8 cellular contexts compared by ENCODE assay signal in genomic region chr15:41936649-41937567, GRCh38. TPM values are rescaled to one million over a fixed set of nuclear protein-coding genes. Genes with fewer than 3 reads are reported as not detected.
A peak's percentile ranks its signal among the peaks of the same experiment; 100 is the strongest.
DNase-seq lines count a peak whose midpoint lies in the region; ATAC-seq and TF ChIP-seq lines count a peak whose summit lies in the region.

No MANE protein-coding gene starts in this region.

- no peaks in the 10 kb centered on the region for H3K27me3 ChIP-seq in BLaER1 treated with 17β-estradiol and CSF1 and Interleukin-3, amounts not matched to agents 10 nM and 100 nM

- no peak overlapping the region for H3K4me3 ChIP-seq in BLaER1 treated with 17β-estradiol and CSF1 and Interleukin-3, amounts not matched to agents 10 nM and 100 nM
- H3K4me3 ChIP-seq in mucosa of descending colon: no peak overlapping the region

- in situ Hi-C loops in G401 (cut with HindIII; ENCODE audit: low sequenced_read_pairs): no loop called here

- H3K9me3 Mint-ChIP-seq in T-cell: no peaks in the 10 kb centered on the region

- H3K4me3 Mint-ChIP-seq in T-cell: peak overlapping the region; percentile 58 to 82 (median 77)

- H3K36me3 Mint-ChIP-seq in T-cell: peaks cover 7% of the 10 kb centered on the region

- no peaks in the 10 kb centered on the region for H3K27me3 Mint-ChIP-seq in T-cell

- CTCF ChIA-PET in T-cell (lab: Charles Lee): interaction anchor here in 1 of 2 donors (0.5 to 3.7 kb wide), 14 partner anchors 13 to 335 kb away, joined by 3 to 48 read pairs (median 4); partner anchors contain the start of genes EHD4 and MAPKBP1

- peak overlapping the region; percentile 98 to 100 for H3K27ac Mint-ChIP-seq in T-cell

- H3K4me1 ChIP-seq in BLaER1 treated with 17β-estradiol and CSF1 and Interleukin-3, amounts not matched to agents 10 nM and 100 nM: peaks cover 64 to 89% (median 77%) of the 10 kb centered on the region in 10 experiments
- peaks cover 26% of the 10 kb centered on the region for H3K4me1 ChIP-seq in mucosa of descending colon (ENCODE audit: low read depth)

- intact Hi-C loops in mucosa of descending colon (cut with DNase I, micrococcal nuclease): no loop called here

- H3K4me1 Mint-ChIP-seq in T-cell: peaks cover 62 to 75% (median 71%) of the 10 kb centered on the region in 3 donors

- H3K9me3 ChIP-seq in BLaER1 treated with 17β-estradiol and CSF1 and Interleukin-3, amounts not matched to agents 10 nM and 100 nM (replicated peaks in 1 of 11): no peaks in the 10 kb centered on the region
- H3K9me3 ChIP-seq in mucosa of descending colon: no peaks in the 10 kb centered on the region

- DNase-seq in T-cell (peak; percentile 58 to 85 (median 76)), mucosa of descending colon (peak in 2 of 3 donors; percentile 37 to 73), G401 (ENCODE audit: low spot score) (no peak), COR-L47 (lab: John Stamatoyannopoulos, UW) (no peak), HPDE6-E6E7 (ENCODE audit: extremely low spot score) (no peak)
- DNase-seq in activated naive CD4-positive, alpha-beta T cell treated with anti-CD3 and anti-CD28 coated beads, Interleukin-2, amount 50 U/mL, for 16 hours: peak; percentile 80
- peak; percentile 83 for DNase-seq in stimulated activated naive CD4-positive, alpha-beta T cell treated with Interleukin-2 at 50 U/mL for 16 hours (lab: John Stamatoyannopoulos, UW)

- POLR2A ChIA-PET in T-cell (lab: Charles Lee): interaction anchor here (0.6 to 4.6 kb wide), 7 partner anchors 16 to 393 kb away, joined by 3 to 47 read pairs (median 3); partner anchors contain the start of genes EHD4 (in 1 of the 2), MAPKBP1 (in 1 of the 2) and RPAP1 (in 1 of the 2)

- H4K20me1 ChIP-seq in BLaER1 treated with 17β-estradiol and CSF1 and Interleukin-3, amounts not matched to agents 10 nM and 100 nM: peaks cover 0 to 59% (median 4%) of the 10 kb centered on the region in 11 experiments; a peak in 7 of 22 replicates

- peaks cover 5 to 48% (median 16%) of the 10 kb centered on the region in 11 experiments; a peak in 16 of 22 replicates for H3K36me3 ChIP-seq in BLaER1 treated with 17β-estradiol and CSF1 and Interleukin-3, amounts not matched to agents 10 nM and 100 nM
- no peaks in the 10 kb centered on the region for H3K36me3 ChIP-seq in mucosa of descending colon (ENCODE audit: low read depth)

- H3K27ac ChIP-seq in BLaER1 treated with 17β-estradiol and CSF1 and Interleukin-3, amounts not matched to agents 10 nM and 100 nM: peak overlapping the region in 9 of 11 experiments; percentile 1 to 44 (median 36); a peak in 14 of 22 replicates

- peak overlapping the region; percentile 46 to 89 (median 53) for H3K4me2 ChIP-seq in BLaER1 treated with 17β-estradiol and CSF1 and Interleukin-3, amounts not matched to agents 10 nM and 100 nM

- no peak for TF ChIP-seq CTCF in mucosa of descending colon (IDR thresholded peaks at IDR 0.05)

- H3K9ac ChIP-seq in BLaER1 treated with 17β-estradiol and CSF1 and Interleukin-3, amounts not matched to agents 10 nM and 100 nM: peak overlapping the region in 2 of 11 experiments; percentile 9 to 29; a peak in 4 of 22 replicates

- peak; percentile 84 to 88 (median 88) for ATAC-seq in T-cell (replicated peaks in 1 of 4)
- ATAC-seq in mucosa of descending colon: peak; percentile 53

RNA-seq across cellular contexts. Expression of gene EHD4, which starts 35.4 kb away (rescaled TPM):
- total RNA-seq in T-cell (10 to 100 TPM; 11.7 to 46.8 (median 16.8) TPM), mucosa of descending colon (10 to 100 TPM; 26.4 to 39.0 (median 35.0) TPM)
- 7.3 and 8.8 TPM in 2 replicates for total RNA-seq in G401 (2014; rRNA removed; shearing (Covaris generic))

RNA-seq across cellular contexts. Expression of gene SPTBN5, which starts 43.1 kb away (rescaled TPM):
- total RNA-seq in T-cell: 1 to 10 TPM; 1.0 to 4.0 (median 2.2) TPM
- 1 to 10 TPM in 1 of 3 donors, under 1 TPM in 2; 0.36 to 2.2 (median 0.87) TPM for total RNA-seq in mucosa of descending colon
- total RNA-seq in G401 (2014; rRNA removed; shearing (Covaris generic)): 0.37 and 3.5 TPM in 2 replicates

Comparison
In these comparisons a context has a peak if more than half of its experiments do, and no peak if none do; other contexts are left out.
1. DNase-seq: peak in T-cell (34 of 34), activated naive CD4-positive, alpha-beta T cell treated with anti-CD3 and anti-CD28 coated beads, Interleukin-2, amount 50 U/mL, for 16 hours (single experiment), mucosa of descending colon (2 of 3) and stimulated activated naive CD4-positive, alpha-beta T cell treated with Interleukin-2 at 50 U/mL for 16 hours (single experiment); none in G401 (single experiment), COR-L47 (single experiment) and HPDE6-E6E7 (single experiment).